2 cellular contexts compared by ENCODE assay signal in the genomic region with DNA sequence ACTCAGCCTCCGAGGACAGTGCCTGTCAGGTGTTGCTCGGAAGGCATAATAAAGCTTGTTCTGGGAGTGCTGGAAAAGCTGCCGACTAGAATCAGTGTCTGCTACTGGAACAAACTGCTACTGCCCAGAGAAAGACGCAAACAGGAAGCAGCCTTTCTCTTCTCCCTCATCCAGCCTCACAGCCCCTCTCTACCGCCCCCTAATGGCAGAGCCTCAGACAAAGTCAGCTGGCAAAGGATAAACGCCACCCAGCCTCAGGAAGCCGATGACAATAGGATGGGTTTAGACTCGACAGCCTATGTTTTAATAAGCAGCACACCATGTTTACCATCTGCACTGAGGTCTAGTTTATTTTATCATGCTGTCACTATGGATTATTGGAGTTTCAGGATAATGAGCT.
TF ChIP-seq lines count a peak whose summit lies in the region.

No MANE protein-coding gene starts in this region.

TF ChIP-seq in HEK293T, 16 proteins besides CTCF, POLR2A, EP300 and RAD21 (continued from another document):
- TF ChIP-seq, protein P1, sequence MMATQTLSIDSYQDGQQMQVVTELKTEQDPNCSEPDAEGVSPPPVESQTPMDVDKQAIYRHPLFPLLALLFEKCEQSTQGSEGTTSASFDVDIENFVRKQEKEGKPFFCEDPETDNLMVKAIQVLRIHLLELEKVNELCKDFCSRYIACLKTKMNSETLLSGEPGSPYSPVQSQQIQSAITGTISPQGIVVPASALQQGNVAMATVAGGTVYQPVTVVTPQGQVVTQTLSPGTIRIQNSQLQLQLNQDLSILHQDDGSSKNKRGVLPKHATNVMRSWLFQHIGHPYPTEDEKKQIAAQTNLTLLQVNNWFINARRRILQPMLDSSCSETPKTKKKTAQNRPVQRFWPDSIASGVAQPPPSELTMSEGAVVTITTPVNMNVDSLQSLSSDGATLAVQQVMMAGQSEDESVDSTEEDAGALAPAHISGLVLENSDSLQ (IDR thresholded peaks at IDR 0.05), result no peak
- no peak for TF ChIP-seq CTBP1 (IDR thresholded peaks at IDR 0.05; ENCODE audit: borderline replicate concordance)
- no peak for TF ChIP-seq FOXK2 (IDR thresholded peaks at IDR 0.05)
- TF ChIP-seq HDGF (IDR thresholded peaks at IDR 0.05; ENCODE audit: borderline replicate concordance), result no peak

TF ChIP-seq in HepG2, 621 proteins besides CTCF, POLR2A, EP300 and RAD21 (continued from another document and continues in another):
- TF ChIP-seq TARDBP (CRISPR knock-in tag; IDR thresholded peaks at IDR 0.05) (no peak), ATF7-NPFF (CRISPR knock-in tag; IDR thresholded peaks at IDR 0.05; ENCODE audit: low read depth) (no peak), RARA (CRISPR knock-in tag; IDR thresholded peaks at IDR 0.05) (no peak), RAD51 (IDR thresholded peaks at IDR 0.05; ENCODE audit: borderline replicate concordance) (no peak), ZNF274 (CRISPR knock-in tag; IDR thresholded peaks at IDR 0.05) (no peak), IRF2 (CRISPR knock-in tag; IDR thresholded peaks at IDR 0.05) (no peak), BHLHE40 (IDR thresholded peaks at IDR 0.05; ENCODE audit: low read length) (no peak), GPN1 (CRISPR knock-in tag; IDR thresholded peaks at IDR 0.05; ENCODE audit: borderline replicate concordance) (no peak), ZFP41 (CRISPR knock-in tag; IDR thresholded peaks at IDR 0.05; ENCODE audit: borderline replicate concordance) (no peak), ZFP36L1 (CRISPR knock-in tag; IDR thresholded peaks at IDR 0.05) (no peak), ZNF484 (CRISPR knock-in tag; IDR thresholded peaks at IDR 0.05; ENCODE audit: borderline replicate concordance, low read depth) (no peak), CBX5 (CRISPR knock-in tag; IDR thresholded peaks at IDR 0.05; ENCODE audit: borderline replicate concordance) (0 out of 2 replicates have a peak, but pooled peaks have one; percentile 26), ZNF558 (CRISPR knock-in tag; IDR thresholded peaks at IDR 0.05; ENCODE audit: borderline replicate concordance) (no peak), EEA1 (CRISPR knock-in tag; IDR thresholded peaks at IDR 0.05; ENCODE audit: borderline replicate concordance) (no peak), ZNF644 (CRISPR knock-in tag; IDR thresholded peaks at IDR 0.05; ENCODE audit: low read depth) (no peak), KDM3A (CRISPR knock-in tag; IDR thresholded peaks at IDR 0.05; ENCODE audit: low read depth) (no peak), RFX5 (IDR thresholded peaks at IDR 0.05; ENCODE audit: low read depth, low read length) (no peak), FOXK2 (IDR thresholded peaks at IDR 0.05) (no peak), ZNF101 (CRISPR knock-in tag; IDR thresholded peaks at IDR 0.05; ENCODE audit: borderline replicate concordance, low read depth) (no peak)
- TF ChIP-seq, protein P2, sequence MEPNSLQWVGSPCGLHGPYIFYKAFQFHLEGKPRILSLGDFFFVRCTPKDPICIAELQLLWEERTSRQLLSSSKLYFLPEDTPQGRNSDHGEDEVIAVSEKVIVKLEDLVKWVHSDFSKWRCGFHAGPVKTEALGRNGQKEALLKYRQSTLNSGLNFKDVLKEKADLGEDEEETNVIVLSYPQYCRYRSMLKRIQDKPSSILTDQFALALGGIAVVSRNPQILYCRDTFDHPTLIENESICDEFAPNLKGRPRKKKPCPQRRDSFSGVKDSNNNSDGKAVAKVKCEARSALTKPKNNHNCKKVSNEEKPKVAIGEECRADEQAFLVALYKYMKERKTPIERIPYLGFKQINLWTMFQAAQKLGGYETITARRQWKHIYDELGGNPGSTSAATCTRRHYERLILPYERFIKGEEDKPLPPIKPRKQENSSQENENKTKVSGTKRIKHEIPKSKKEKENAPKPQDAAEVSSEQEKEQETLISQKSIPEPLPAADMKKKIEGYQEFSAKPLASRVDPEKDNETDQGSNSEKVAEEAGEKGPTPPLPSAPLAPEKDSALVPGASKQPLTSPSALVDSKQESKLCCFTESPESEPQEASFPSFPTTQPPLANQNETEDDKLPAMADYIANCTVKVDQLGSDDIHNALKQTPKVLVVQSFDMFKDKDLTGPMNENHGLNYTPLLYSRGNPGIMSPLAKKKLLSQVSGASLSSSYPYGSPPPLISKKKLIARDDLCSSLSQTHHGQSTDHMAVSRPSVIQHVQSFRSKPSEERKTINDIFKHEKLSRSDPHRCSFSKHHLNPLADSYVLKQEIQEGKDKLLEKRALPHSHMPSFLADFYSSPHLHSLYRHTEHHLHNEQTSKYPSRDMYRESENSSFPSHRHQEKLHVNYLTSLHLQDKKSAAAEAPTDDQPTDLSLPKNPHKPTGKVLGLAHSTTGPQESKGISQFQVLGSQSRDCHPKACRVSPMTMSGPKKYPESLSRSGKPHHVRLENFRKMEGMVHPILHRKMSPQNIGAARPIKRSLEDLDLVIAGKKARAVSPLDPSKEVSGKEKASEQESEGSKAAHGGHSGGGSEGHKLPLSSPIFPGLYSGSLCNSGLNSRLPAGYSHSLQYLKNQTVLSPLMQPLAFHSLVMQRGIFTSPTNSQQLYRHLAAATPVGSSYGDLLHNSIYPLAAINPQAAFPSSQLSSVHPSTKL (CRISPR knock-in tag; IDR thresholded peaks at IDR 0.05), result no peak
- TF ChIP-seq, protein P3, sequence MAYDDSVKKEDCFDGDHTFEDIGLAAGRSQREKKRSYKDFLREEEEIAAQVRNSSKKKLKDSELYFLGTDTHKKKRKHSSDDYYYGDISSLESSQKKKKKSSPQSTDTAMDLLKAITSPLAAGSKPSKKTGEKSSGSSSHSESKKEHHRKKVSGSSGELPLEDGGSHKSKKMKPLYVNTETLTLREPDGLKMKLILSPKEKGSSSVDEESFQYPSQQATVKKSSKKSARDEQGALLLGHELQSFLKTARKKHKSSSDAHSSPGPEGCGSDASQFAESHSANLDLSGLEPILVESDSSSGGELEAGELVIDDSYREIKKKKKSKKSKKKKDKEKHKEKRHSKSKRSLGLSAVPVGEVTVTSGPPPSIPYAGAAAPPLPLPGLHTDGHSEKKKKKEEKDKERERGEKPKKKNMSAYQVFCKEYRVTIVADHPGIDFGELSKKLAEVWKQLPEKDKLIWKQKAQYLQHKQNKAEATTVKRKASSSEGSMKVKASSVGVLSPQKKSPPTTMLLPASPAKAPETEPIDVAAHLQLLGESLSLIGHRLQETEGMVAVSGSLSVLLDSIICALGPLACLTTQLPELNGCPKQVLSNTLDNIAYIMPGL (CRISPR knock-in tag; IDR thresholded peaks at IDR 0.05; ENCODE audit: borderline replicate concordance in 1 of 2, low read depth in 1 of 2), result no peak
- TF ChIP-seq, protein P4, sequence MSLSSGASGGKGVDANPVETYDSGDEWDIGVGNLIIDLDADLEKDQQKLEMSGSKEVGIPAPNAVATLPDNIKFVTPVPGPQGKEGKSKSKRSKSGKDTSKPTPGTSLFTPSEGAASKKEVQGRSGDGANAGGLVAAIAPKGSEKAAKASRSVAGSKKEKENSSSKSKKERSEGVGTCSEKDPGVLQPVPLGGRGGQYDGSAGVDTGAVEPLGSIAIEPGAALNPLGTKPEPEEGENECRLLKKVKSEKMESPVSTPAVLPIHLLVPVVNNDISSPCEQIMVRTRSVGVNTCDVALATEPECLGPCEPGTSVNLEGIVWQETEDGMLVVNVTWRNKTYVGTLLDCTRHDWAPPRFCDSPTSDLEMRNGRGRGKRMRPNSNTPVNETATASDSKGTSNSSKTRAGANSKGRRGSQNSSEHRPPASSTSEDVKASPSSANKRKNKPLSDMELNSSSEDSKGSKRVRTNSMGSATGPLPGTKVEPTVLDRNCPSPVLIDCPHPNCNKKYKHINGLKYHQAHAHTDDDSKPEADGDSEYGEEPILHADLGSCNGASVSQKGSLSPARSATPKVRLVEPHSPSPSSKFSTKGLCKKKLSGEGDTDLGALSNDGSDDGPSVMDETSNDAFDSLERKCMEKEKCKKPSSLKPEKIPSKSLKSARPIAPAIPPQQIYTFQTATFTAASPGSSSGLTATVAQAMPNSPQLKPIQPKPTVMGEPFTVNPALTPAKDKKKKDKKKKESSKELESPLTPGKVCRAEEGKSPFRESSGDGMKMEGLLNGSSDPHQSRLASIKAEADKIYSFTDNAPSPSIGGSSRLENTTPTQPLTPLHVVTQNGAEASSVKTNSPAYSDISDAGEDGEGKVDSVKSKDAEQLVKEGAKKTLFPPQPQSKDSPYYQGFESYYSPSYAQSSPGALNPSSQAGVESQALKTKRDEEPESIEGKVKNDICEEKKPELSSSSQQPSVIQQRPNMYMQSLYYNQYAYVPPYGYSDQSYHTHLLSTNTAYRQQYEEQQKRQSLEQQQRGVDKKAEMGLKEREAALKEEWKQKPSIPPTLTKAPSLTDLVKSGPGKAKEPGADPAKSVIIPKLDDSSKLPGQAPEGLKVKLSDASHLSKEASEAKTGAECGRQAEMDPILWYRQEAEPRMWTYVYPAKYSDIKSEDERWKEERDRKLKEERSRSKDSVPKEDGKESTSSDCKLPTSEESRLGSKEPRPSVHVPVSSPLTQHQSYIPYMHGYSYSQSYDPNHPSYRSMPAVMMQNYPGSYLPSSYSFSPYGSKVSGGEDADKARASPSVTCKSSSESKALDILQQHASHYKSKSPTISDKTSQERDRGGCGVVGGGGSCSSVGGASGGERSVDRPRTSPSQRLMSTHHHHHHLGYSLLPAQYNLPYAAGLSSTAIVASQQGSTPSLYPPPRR (CRISPR knock-in tag; IDR thresholded peaks at IDR 0.05; ENCODE audit: borderline replicate concordance), result no peak
- TF ChIP-seq, protein P5, sequence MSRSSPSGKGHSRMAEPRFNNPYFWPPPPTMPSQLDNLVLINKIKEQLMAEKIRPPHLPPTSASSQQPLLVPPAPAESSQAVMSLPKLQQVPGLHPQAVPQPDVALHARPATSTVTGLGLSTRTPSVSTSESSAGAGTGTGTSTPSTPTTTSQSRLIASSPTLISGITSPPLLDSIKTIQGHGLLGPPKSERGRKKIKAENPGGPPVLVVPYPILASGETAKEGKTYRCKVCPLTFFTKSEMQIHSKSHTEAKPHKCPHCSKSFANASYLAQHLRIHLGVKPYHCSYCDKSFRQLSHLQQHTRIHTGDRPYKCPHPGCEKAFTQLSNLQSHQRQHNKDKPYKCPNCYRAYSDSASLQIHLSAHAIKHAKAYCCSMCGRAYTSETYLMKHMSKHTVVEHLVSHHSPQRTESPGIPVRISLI (CRISPR knock-in tag; IDR thresholded peaks at IDR 0.05; ENCODE audit: borderline replicate concordance), result no peak
- TF ChIP-seq, protein P6, sequence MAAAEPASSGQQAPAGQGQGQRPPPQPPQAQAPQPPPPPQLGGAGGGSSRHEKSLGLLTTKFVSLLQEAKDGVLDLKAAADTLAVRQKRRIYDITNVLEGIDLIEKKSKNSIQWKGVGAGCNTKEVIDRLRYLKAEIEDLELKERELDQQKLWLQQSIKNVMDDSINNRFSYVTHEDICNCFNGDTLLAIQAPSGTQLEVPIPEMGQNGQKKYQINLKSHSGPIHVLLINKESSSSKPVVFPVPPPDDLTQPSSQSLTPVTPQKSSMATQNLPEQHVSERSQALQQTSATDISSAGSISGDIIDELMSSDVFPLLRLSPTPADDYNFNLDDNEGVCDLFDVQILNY (CRISPR knock-in tag; conservative IDR thresholded peaks at IDR 0.05), result no peak
- TF ChIP-seq, protein P7, sequence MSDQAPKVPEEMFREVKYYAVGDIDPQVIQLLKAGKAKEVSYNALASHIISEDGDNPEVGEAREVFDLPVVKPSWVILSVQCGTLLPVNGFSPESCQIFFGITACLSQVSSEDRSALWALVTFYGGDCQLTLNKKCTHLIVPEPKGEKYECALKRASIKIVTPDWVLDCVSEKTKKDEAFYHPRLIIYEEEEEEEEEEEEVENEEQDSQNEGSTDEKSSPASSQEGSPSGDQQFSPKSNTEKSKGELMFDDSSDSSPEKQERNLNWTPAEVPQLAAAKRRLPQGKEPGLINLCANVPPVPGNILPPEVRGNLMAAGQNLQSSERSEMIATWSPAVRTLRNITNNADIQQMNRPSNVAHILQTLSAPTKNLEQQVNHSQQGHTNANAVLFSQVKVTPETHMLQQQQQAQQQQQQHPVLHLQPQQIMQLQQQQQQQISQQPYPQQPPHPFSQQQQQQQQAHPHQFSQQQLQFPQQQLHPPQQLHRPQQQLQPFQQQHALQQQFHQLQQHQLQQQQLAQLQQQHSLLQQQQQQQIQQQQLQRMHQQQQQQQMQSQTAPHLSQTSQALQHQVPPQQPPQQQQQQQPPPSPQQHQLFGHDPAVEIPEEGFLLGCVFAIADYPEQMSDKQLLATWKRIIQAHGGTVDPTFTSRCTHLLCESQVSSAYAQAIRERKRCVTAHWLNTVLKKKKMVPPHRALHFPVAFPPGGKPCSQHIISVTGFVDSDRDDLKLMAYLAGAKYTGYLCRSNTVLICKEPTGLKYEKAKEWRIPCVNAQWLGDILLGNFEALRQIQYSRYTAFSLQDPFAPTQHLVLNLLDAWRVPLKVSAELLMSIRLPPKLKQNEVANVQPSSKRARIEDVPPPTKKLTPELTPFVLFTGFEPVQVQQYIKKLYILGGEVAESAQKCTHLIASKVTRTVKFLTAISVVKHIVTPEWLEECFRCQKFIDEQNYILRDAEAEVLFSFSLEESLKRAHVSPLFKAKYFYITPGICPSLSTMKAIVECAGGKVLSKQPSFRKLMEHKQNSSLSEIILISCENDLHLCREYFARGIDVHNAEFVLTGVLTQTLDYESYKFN (CRISPR knock-in tag; conservative IDR thresholded peaks at IDR 0.05), result no peak
- TF ChIP-seq, protein P8, sequence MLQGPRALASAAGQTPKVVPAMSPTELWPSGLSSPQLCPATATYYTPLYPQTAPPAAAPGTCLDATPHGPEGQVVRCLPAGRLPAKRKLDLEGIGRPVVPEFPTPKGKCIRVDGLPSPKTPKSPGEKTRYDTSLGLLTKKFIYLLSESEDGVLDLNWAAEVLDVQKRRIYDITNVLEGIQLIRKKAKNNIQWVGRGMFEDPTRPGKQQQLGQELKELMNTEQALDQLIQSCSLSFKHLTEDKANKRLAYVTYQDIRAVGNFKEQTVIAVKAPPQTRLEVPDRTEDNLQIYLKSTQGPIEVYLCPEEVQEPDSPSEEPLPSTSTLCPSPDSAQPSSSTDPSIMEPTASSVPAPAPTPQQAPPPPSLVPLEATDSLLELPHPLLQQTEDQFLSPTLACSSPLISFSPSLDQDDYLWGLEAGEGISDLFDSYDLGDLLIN (CRISPR knock-in tag; IDR thresholded peaks at IDR 0.05; ENCODE audit: borderline replicate concordance), result no peak
- TF ChIP-seq, protein P9, sequence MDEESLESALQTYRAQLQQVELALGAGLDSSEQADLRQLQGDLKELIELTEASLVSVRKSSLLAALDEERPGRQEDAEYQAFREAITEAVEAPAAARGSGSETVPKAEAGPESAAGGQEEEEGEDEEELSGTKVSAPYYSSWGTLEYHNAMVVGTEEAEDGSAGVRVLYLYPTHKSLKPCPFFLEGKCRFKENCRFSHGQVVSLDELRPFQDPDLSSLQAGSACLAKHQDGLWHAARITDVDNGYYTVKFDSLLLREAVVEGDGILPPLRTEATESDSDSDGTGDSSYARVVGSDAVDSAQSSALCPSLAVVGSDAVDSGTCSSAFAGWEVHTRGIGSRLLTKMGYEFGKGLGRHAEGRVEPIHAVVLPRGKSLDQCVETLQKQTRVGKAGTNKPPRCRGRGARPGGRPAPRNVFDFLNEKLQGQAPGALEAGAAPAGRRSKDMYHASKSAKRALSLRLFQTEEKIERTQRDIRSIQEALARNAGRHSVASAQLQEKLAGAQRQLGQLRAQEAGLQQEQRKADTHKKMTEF (CRISPR knock-in tag; IDR thresholded peaks at IDR 0.05), result no peak
- TF ChIP-seq, protein P10, sequence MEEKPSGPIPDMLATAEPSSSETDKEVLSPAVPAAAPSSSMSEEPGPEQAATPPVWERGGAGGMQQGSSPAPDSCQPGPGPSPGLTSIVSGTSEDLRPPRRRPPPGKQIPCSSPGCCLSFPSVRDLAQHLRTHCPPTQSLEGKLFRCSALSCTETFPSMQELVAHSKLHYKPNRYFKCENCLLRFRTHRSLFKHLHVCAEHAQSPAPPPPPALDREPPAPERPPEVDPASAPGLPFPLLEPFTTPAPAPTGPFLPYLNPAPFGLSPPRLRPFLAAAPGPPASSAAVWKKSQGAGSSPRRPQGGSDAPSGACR (CRISPR knock-in tag; IDR thresholded peaks at IDR 0.05), result no peak
